ENCODE assay signal across 14 cellular contexts in the genomic region with DNA sequence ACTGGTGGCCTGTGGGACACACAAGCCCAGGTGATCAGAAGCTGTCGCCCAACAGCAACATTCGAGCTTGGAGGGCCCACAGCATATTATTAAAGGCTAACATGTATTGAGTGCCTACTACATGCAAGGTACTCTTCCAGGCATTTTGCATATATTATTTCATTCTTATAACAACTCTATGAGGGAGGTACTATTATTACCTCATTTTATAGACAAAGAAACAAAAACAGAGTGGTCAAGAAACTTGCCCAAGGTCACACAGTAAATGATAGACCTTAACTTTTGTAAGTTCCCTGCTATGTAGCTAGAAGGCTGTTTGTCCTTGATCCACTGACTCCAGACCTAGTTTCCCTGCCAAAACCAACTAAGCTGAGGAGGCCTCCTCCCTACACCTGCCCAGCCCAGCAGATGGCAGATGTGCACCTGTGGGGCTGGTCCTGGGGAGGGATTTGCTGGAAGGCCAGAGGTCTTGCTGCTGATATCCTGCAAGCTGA. TPM values are rescaled to one million over a fixed set of nuclear protein-coding genes. Genes with fewer than 3 reads are reported as not detected.
DNase-seq lines count a peak whose midpoint lies in the region; ATAC-seq, FAIRE-seq and TF ChIP-seq lines count a peak whose summit lies in the region.
"Had no signal": no experiment of that assay in that cellular context is flagged by ENCODE, and none has a peak within 500 bp of the region (broad histone marks: within the 10 kb centered on the region; RNA-seq: fewer than 3 reads in every experiment).

No MANE protein-coding gene starts in this region.

- intact Hi-C loops in naive thymus-derived CD4-positive, alpha-beta T cell (cut with micrococcal nuclease) = loop anchor here in 1 of 2 donors (5.0 to 10.0 kb wide), 2 partner anchors 160 to 202 kb away; partner anchors contain the start of gene CNNM4

- H3K4me1 Mint-ChIP-seq in central memory CD8-positive, alpha-beta T cell = peaks cover 16% of the 10 kb centered on the region
- peaks cover 0 to 32% (median 2%) of the 10 kb centered on the region in 7 donors for H3K4me1 Mint-ChIP-seq in naive thymus-derived CD4-positive, alpha-beta T cell
- peaks cover 6% of the 10 kb centered on the region for H3K4me1 Mint-ChIP-seq in endothelial cell (ENCODE audit: unreplicated experiment)
- H3K4me1 Mint-ChIP-seq in stimulated activated naive CD8-positive, alpha-beta T cell treated with anti-CD3 and anti-CD28 coated beads, Interleukin-15, amount 100 ng/mL, for 72 hours = peaks cover 17% of the 10 kb centered on the region

- no peaks in the 10 kb centered on the region for H3K27me3 ChIP-seq in naive thymus-derived CD4-positive, alpha-beta T cell (ENCODE audit: control insufficient read depth in 2 of 2, insufficient read depth in 2 of 2, low read length in 2 of 2)
- H3K27me3 ChIP-seq: tibial artery had no signal

- TF ChIP-seq CTCF in GM12864 (IDR thresholded peaks at IDR 0.05; ENCODE audit: low read depth, low read length, missing control alignments) (peak; percentile 24), NB4 (IDR thresholded peaks at IDR 0.05; ENCODE audit: low read depth, low read length) (no peak), endothelial cell (IDR thresholded peaks at IDR 0.05; ENCODE audit: unreplicated experiment) (no peak)

- no peak overlapping the region for H3K4me3 ChIP-seq in GM12864 (ENCODE audit: low read depth, low read length)
- no peak overlapping the region for H3K4me3 ChIP-seq in NB4 (ENCODE audit: low read depth, low read length)
- H3K4me3 ChIP-seq in naive thymus-derived CD4-positive, alpha-beta T cell (ENCODE audit: low read length) = no peak overlapping the region
- H3K4me3 ChIP-seq: HAP-1, tibial artery had no signal

- POLR2A ChIA-PET in naive thymus-derived CD4-positive, alpha-beta T cell (lab: Charles Lee) = no interaction called here

- H3K4me1 ChIP-seq in naive thymus-derived CD4-positive, alpha-beta T cell (ENCODE audit: control insufficient read depth in 2 of 2, insufficient read depth in 2 of 2, low read length in 2 of 2) = no peaks in the 10 kb centered on the region
- H3K4me1 ChIP-seq: tibial artery had no signal

- H3K27me3 Mint-ChIP-seq in central memory CD8-positive, alpha-beta T cell = no peaks in the 10 kb centered on the region
- H3K27me3 Mint-ChIP-seq in naive thymus-derived CD4-positive, alpha-beta T cell = no peaks in the 10 kb centered on the region
- H3K27me3 Mint-ChIP-seq in endothelial cell (ENCODE audit: unreplicated experiment) = no peaks in the 10 kb centered on the region
- H3K27me3 Mint-ChIP-seq in stimulated activated naive CD8-positive, alpha-beta T cell treated with anti-CD3 and anti-CD28 coated beads, Interleukin-15, amount 100 ng/mL, for 72 hours = no peaks in the 10 kb centered on the region
- H3K27me3 Mint-ChIP-seq: naive thymus-derived CD8-positive, alpha-beta T cell had no signal

- CTCF ChIA-PET in naive thymus-derived CD4-positive, alpha-beta T cell (lab: Charles Lee) = interaction anchor here (0.6 to 1.1 kb wide), 3 partner anchors 9 to 336 kb away, joined by 3 to 4 read pairs (median 3); no protein-coding TSS in a partner anchor

- H3K36me3 Mint-ChIP-seq in central memory CD8-positive, alpha-beta T cell (ENCODE audit: insufficient read depth) = peaks cover 71% of the 10 kb centered on the region
- peaks cover 24 to 66% (median 37%) of the 10 kb centered on the region in 5 donors for H3K36me3 Mint-ChIP-seq in naive thymus-derived CD4-positive, alpha-beta T cell
- peaks cover 50% of the 10 kb centered on the region for H3K36me3 Mint-ChIP-seq in endothelial cell (ENCODE audit: low read depth, unreplicated experiment)

- DNase-seq in GM12864 (ENCODE audit: low read depth) (no peak), NB4 (ENCODE audit: low read depth) (peak; percentile 13), endothelial cell (ENCODE audit: low spot score) (no peak), GM19239 (ENCODE audit: insufficient read length, low spot score) (no peak)
- DNase-seq in central memory CD8-positive, alpha-beta T cell (ENCODE audit: low spot score in 2 of 2) = no peak
- DNase-seq in naive thymus-derived CD4-positive, alpha-beta T cell = no peak
- DNase-seq in stimulated activated naive CD8-positive, alpha-beta T cell treated with anti-CD3 and anti-CD28 coated beads, Interleukin-15, amount 100 ng/mL, for 72 hours = no peak
- DNase-seq: activated naive CD4-positive, alpha-beta T cell; caudate nucleus; NCI-H1694; tibial artery had no signal

- H3K36me3 ChIP-seq in naive thymus-derived CD4-positive, alpha-beta T cell (ENCODE audit: control insufficient read depth in 2 of 3, insufficient read depth in 3 of 3, low read length in 3 of 3) = peaks cover 30 to 83% (median 34%) of the 10 kb centered on the region in 3 experiments

- ATAC-seq in central memory CD8-positive, alpha-beta T cell (replicated peaks; ENCODE audit: extremely low read depth, poor library complexity, severe bottlenecking) = no peak
- ATAC-seq in naive thymus-derived CD4-positive, alpha-beta T cell = peak; percentile 24
- no peak for ATAC-seq in GM18502 (IDR thresholded peaks at IDR 0.05; ENCODE audit: poor library complexity, unreplicated experiment)
- no peak for ATAC-seq in stimulated activated naive CD8-positive, alpha-beta T cell treated with anti-CD3 and anti-CD28 coated beads, Interleukin-15, amount 100 ng/mL, for 72 hours

- no peak overlapping the region for H3K4me3 Mint-ChIP-seq in central memory CD8-positive, alpha-beta T cell
- no peak overlapping the region for H3K4me3 Mint-ChIP-seq in naive thymus-derived CD4-positive, alpha-beta T cell
- H3K4me3 Mint-ChIP-seq in endothelial cell (ENCODE audit: unreplicated experiment) = no peak overlapping the region
- no peak overlapping the region for H3K4me3 Mint-ChIP-seq in stimulated activated naive CD8-positive, alpha-beta T cell treated with anti-CD3 and anti-CD28 coated beads, Interleukin-15, amount 100 ng/mL, for 72 hours
- H3K4me3 Mint-ChIP-seq: naive thymus-derived CD8-positive, alpha-beta T cell had no signal

- H3K27ac Mint-ChIP-seq in central memory CD8-positive, alpha-beta T cell (ENCODE audit: low read depth) = peak overlapping the region; percentile 53
- H3K27ac Mint-ChIP-seq in naive thymus-derived CD4-positive, alpha-beta T cell = no peak overlapping the region
- no peak overlapping the region for H3K27ac Mint-ChIP-seq in endothelial cell (ENCODE audit: unreplicated experiment)
- H3K27ac Mint-ChIP-seq in stimulated activated naive CD8-positive, alpha-beta T cell treated with anti-CD3 and anti-CD28 coated beads, Interleukin-15, amount 100 ng/mL, for 72 hours = no peak overlapping the region

- no peaks in the 10 kb centered on the region for H3K9me3 Mint-ChIP-seq in central memory CD8-positive, alpha-beta T cell
- H3K9me3 Mint-ChIP-seq in naive thymus-derived CD4-positive, alpha-beta T cell = no peaks in the 10 kb centered on the region
- H3K9me3 Mint-ChIP-seq in endothelial cell (ENCODE audit: unreplicated experiment) = no peaks in the 10 kb centered on the region
- H3K9me3 Mint-ChIP-seq in stimulated activated naive CD8-positive, alpha-beta T cell treated with anti-CD3 and anti-CD28 coated beads, Interleukin-15, amount 100 ng/mL, for 72 hours = no peaks in the 10 kb centered on the region
- H3K9me3 Mint-ChIP-seq: naive thymus-derived CD8-positive, alpha-beta T cell had no signal

- no peak for FAIRE-seq in GM19239 (lab: Jason Lieb, UNC)

- no peak overlapping the region for H3K27ac ChIP-seq in naive thymus-derived CD4-positive, alpha-beta T cell (ENCODE audit: low read depth, low read length)
- H3K27ac ChIP-seq: tibial artery had no signal

- no peak for TF ChIP-seq POLR2A in NB4 (IDR thresholded peaks at IDR 0.05; ENCODE audit: extremely low read depth, insufficient read length)

- H3K9me3 ChIP-seq in naive thymus-derived CD4-positive, alpha-beta T cell (ENCODE audit: control insufficient read depth in 2 of 3, low read length in 3 of 3) = no peaks in the 10 kb centered on the region
- H3K9me3 ChIP-seq: HAP-1, tibial artery had no signal

RNA-seq across cellular contexts. Expression of gene KANSL3, which starts 35.7 kb away (rescaled TPM):
- 10 to 100 TPM; 54.0 to 65.0 (median 55.9) TPM for total RNA-seq in naive thymus-derived CD4-positive, alpha-beta T cell
- 10 to 100 TPM; 13.5 to 22.7 TPM for polyA plus RNA-seq in naive thymus-derived CD4-positive, alpha-beta T cell
- total RNA-seq in endothelial cell (ENCODE audit: unreplicated experiment) = 36.3 TPM

RNA-seq across cellular contexts. Expression of gene FER1L5, which starts 40.2 kb away (rescaled TPM):
- total RNA-seq in naive thymus-derived CD4-positive, alpha-beta T cell = not detected
- polyA plus RNA-seq in naive thymus-derived CD4-positive, alpha-beta T cell = under 1 TPM in 1 of 2 donors, not detected in 1; 0.02 TPM
- 1.0 TPM for total RNA-seq in endothelial cell (ENCODE audit: unreplicated experiment)
- total RNA-seq: naive thymus-derived CD8-positive, alpha-beta T cell had no signal
